In the genomic region with DNA sequence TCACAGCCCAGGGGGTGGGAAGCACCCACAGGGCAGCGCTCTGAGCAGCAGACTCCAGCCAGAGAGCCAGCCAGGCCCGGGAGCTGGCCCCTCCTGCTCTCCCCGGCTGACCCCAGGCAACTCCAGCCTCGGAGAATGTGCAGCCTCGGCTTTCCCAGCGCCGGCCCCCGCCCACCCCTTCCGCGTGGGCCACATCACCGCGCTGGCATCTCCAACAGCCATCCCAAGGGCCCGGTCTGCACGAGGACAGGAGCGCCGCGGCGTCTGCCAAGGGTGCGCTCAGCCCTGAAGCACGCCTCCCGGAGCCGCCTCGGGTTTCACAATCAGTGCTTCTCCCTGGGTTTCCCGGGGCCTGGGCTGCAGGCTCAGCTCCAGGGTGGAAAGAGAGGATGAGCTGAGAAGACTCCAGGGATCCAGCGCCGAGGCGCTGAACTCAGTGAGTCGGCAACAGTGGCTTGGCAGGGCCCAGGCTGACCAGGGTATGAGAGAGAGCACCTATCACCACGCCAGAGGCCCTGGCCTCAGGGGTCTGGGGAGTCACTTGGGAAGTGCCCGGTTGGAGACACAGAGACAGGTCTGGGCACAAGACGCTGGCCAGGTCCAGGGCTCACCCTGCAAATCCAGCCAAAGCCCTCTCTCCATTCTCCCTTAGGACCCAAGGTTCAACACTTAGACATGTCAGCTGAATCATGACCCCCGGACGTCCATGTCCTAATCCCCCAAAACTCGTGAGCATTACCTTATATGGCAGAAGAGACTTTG, we compare ENCODE assay signal across 10 cellular contexts.
DNase-seq lines count a peak whose midpoint lies in the region; ATAC-seq and TF ChIP-seq lines count a peak whose summit lies in the region.
"Had no signal": no experiment of that assay in that cellular context is flagged by ENCODE, and none has a peak within 500 bp of the region (broad histone marks: within the 10 kb centered on the region; RNA-seq: fewer than 3 reads in every experiment).

No MANE protein-coding gene starts in this region.

- H3K27me3 Mint-ChIP-seq in activated CD4-positive, alpha-beta memory T cell treated with anti-CD3 and anti-CD28 coated beads for 36 hours = peaks cover 3% of the 10 kb centered on the region
- H3K27me3 Mint-ChIP-seq in activated CD4-positive, alpha-beta memory T cell treated with anti-CD3 and anti-CD28 coated beads, Interleukin-2, amount 10 ng/mL, durations not matched to agents 7 days and 5 days = no peaks in the 10 kb centered on the region
- H3K27me3 Mint-ChIP-seq in stimulated activated naive B cell treated with anti-CD40 and anti-IgM and Interleukin-4, amounts not matched to agents 10 μg/mL and 1 μg/mL and 100 μg/mL, for 72 hours = peaks cover 6 to 10% of the 10 kb centered on the region in 2 donors

- no peaks in the 10 kb centered on the region for H3K9me3 ChIP-seq in mesodermal cell (ENCODE audit: control insufficient read depth, low read length)

- no peak overlapping the region for H3K4me3 Mint-ChIP-seq in activated CD4-positive, alpha-beta memory T cell treated with anti-CD3 and anti-CD28 coated beads for 36 hours
- no peak overlapping the region for H3K4me3 Mint-ChIP-seq in activated CD4-positive, alpha-beta memory T cell treated with anti-CD3 and anti-CD28 coated beads, Interleukin-2, amount 10 ng/mL, durations not matched to agents 7 days and 5 days
- no peak overlapping the region for H3K4me3 Mint-ChIP-seq in stimulated activated naive B cell treated with anti-CD40 and anti-IgM and Interleukin-4, amounts not matched to agents 10 μg/mL and 1 μg/mL and 100 μg/mL, for 72 hours
- H3K4me3 Mint-ChIP-seq: B cell had no signal

- 54 to 59% methylated on average over 27 to 31 of the region's 34 CpGs for WGBS in mesodermal cell (ENCODE audit: insufficient coverage in 2 of 2), 2 experiments
- WGBS in urinary bladder = 9% methylated on average over 34 of the region's 34 CpGs

- H3K36me3 Mint-ChIP-seq in activated CD4-positive, alpha-beta memory T cell treated with anti-CD3 and anti-CD28 coated beads for 36 hours = no peaks in the 10 kb centered on the region
- no peaks in the 10 kb centered on the region for H3K36me3 Mint-ChIP-seq in activated CD4-positive, alpha-beta memory T cell treated with anti-CD3 and anti-CD28 coated beads, Interleukin-2, amount 10 ng/mL, durations not matched to agents 7 days and 5 days (ENCODE audit: low read depth)
- no peaks in the 10 kb centered on the region for H3K36me3 Mint-ChIP-seq in stimulated activated naive B cell treated with anti-CD40 and anti-IgM and Interleukin-4, amounts not matched to agents 10 μg/mL and 1 μg/mL and 100 μg/mL, for 72 hours

- CTCF ChIA-PET in activated CD4-positive, alpha-beta memory T cell treated with anti-CD3 and anti-CD28 coated beads for 36 hours (lab: Charles Lee) = no interaction called here
- CTCF ChIA-PET in activated CD4-positive, alpha-beta memory T cell treated with anti-CD3 and anti-CD28 coated beads, Interleukin-2, amount 10 ng/mL, durations not matched to agents 7 days and 5 days (lab: Charles Lee) = no interaction called here

- ATAC-seq in stimulated activated naive B cell treated with anti-CD40 and anti-IgM and Interleukin-4, amounts not matched to agents 10 μg/mL and 1 μg/mL and 100 μg/mL, for 72 hours (replicated peaks) = no peak

- H3K9me3 Mint-ChIP-seq in activated CD4-positive, alpha-beta memory T cell treated with anti-CD3 and anti-CD28 coated beads for 36 hours = no peaks in the 10 kb centered on the region
- no peaks in the 10 kb centered on the region for H3K9me3 Mint-ChIP-seq in activated CD4-positive, alpha-beta memory T cell treated with anti-CD3 and anti-CD28 coated beads, Interleukin-2, amount 10 ng/mL, durations not matched to agents 7 days and 5 days
- no peaks in the 10 kb centered on the region for H3K9me3 Mint-ChIP-seq in stimulated activated naive B cell treated with anti-CD40 and anti-IgM and Interleukin-4, amounts not matched to agents 10 μg/mL and 1 μg/mL and 100 μg/mL, for 72 hours

- POLR2A ChIA-PET in activated CD4-positive, alpha-beta memory T cell treated with anti-CD3 and anti-CD28 coated beads for 36 hours (lab: Charles Lee) = no interaction called here
- POLR2A ChIA-PET in activated CD4-positive, alpha-beta memory T cell treated with anti-CD3 and anti-CD28 coated beads, Interleukin-2, amount 10 ng/mL, durations not matched to agents 7 days and 5 days (lab: Charles Lee) = no interaction called here

- H3K27ac ChIP-seq in mesodermal cell (ENCODE audit: low read depth, low read length, severe bottlenecking) (peak overlapping the region; percentile 73), urinary bladder (ENCODE audit: low read depth) (peak overlapping the region; percentile 15)

- H3K4me3 ChIP-seq in epithelial cell of esophagus (ENCODE audit: low read length) (no peak overlapping the region), mesodermal cell (ENCODE audit: extremely low read depth, insufficient read depth, low read length, poor library complexity, severe bottlenecking) (no peak overlapping the region), urinary bladder (ENCODE audit: low read depth, low read length) (no peak overlapping the region)

- no peaks in the 10 kb centered on the region for H3K4me1 Mint-ChIP-seq in activated CD4-positive, alpha-beta memory T cell treated with anti-CD3 and anti-CD28 coated beads for 36 hours (ENCODE audit: low read depth)
- H3K4me1 Mint-ChIP-seq in activated CD4-positive, alpha-beta memory T cell treated with anti-CD3 and anti-CD28 coated beads, Interleukin-2, amount 10 ng/mL, durations not matched to agents 7 days and 5 days = no peaks in the 10 kb centered on the region
- no peaks in the 10 kb centered on the region for H3K4me1 Mint-ChIP-seq in stimulated activated naive B cell treated with anti-CD40 and anti-IgM and Interleukin-4, amounts not matched to agents 10 μg/mL and 1 μg/mL and 100 μg/mL, for 72 hours
- H3K4me1 Mint-ChIP-seq: B cell had no signal

- intact Hi-C loops in activated CD4-positive, alpha-beta memory T cell treated with anti-CD3 and anti-CD28 coated beads for 36 hours (cut with micrococcal nuclease) = no loop called here

- no peak for TF ChIP-seq CTCF in epithelial cell of esophagus (IDR thresholded peaks at IDR 0.05; ENCODE audit: insufficient read depth, low read depth, low read length, missing control alignments)

- H3K36me3 ChIP-seq in mesodermal cell (ENCODE audit: control insufficient read depth, insufficient read depth, low read length) = no peaks in the 10 kb centered on the region
- H3K36me3 ChIP-seq in urinary bladder (ENCODE audit: insufficient read depth) = no peaks in the 10 kb centered on the region

- H3K27ac Mint-ChIP-seq in activated CD4-positive, alpha-beta memory T cell treated with anti-CD3 and anti-CD28 coated beads for 36 hours = no peak overlapping the region
- no peak overlapping the region for H3K27ac Mint-ChIP-seq in activated CD4-positive, alpha-beta memory T cell treated with anti-CD3 and anti-CD28 coated beads, Interleukin-2, amount 10 ng/mL, durations not matched to agents 7 days and 5 days
- H3K27ac Mint-ChIP-seq in stimulated activated naive B cell treated with anti-CD40 and anti-IgM and Interleukin-4, amounts not matched to agents 10 μg/mL and 1 μg/mL and 100 μg/mL, for 72 hours = no peak overlapping the region
- H3K27ac Mint-ChIP-seq: B cell had no signal

- peak; percentile 5 for DNase-seq in activated CD4-positive, alpha-beta memory T cell treated with anti-CD3 and anti-CD28 coated beads for 36 hours
- no peak for DNase-seq in activated CD4-positive, alpha-beta memory T cell treated with anti-CD3 and anti-CD28 coated beads, Interleukin-2, amount 10 ng/mL, durations not matched to agents 7 days and 5 days
- DNase-seq in epithelial cell of esophagus (ENCODE audit: low read depth) (peak; percentile 10), NAMALWA (ENCODE audit: low spot score) (no peak)
- DNase-seq in stimulated activated naive B cell treated with anti-CD40 and anti-IgM and Interleukin-4, amounts not matched to agents 10 μg/mL and 1 μg/mL and 100 μg/mL, for 72 hours = no peak
- DNase-seq in effector CD8-positive, alpha-beta T cell (lab: John Stamatoyannopoulos, UW) = no peak
- DNase-seq: T-helper 1 cell had no signal

- H3K4me1 ChIP-seq in mesodermal cell (ENCODE audit: control insufficient read depth, insufficient read depth, low read length, poor library complexity, severe bottlenecking) (peaks cover 24% of the 10 kb centered on the region), urinary bladder (ENCODE audit: insufficient read depth) (no peaks in the 10 kb centered on the region)

Comparison
In these comparisons a context has a peak if more than half of its experiments do, and no peak if none do; other contexts are left out.
1. DNase-seq: peak in activated CD4-positive, alpha-beta memory T cell treated with anti-CD3 and anti-CD28 coated beads for 36 hours (single experiment) and epithelial cell of esophagus (single experiment); none in activated CD4-positive, alpha-beta memory T cell treated with anti-CD3 and anti-CD28 coated beads, Interleukin-2, amount 10 ng/mL, durations not matched to agents 7 days and 5 days (single experiment), stimulated activated naive B cell treated with anti-CD40 and anti-IgM and Interleukin-4, amounts not matched to agents 10 μg/mL and 1 μg/mL and 100 μg/mL, for 72 hours (single experiment), NAMALWA (single experiment) and effector CD8-positive, alpha-beta T cell (single experiment).